In genomic region chr6:71288228-71289038, GRCh38 we compare ENCODE assay signal across 8 cellular contexts. TPM values are rescaled to one million over a fixed set of nuclear protein-coding genes. Genes with fewer than 3 reads are reported as not detected.
DNase-seq lines count a peak whose midpoint lies in the region; ATAC-seq, FAIRE-seq and TF ChIP-seq lines count a peak whose summit lies in the region.

OGFRL1 (plus strand) TSS chr6:71288811; CDS start chr6:71288937, 126 bp downstream.

- peak; percentile 77 for DNase-seq in GM12891 (ENCODE audit: insufficient read length, low spot score)
- DNase-seq in NCI-H1105 treated with DMSO at 0.1 percent for 48 hours (lab: John Stamatoyannopoulos, UW): peak; percentile 82
- peak; percentile 72 for DNase-seq in SW480 (ENCODE audit: low spot score)
- DNase-seq in heart right ventricle: peak; percentile 77 to 86
- DNase-seq in posterior vena cava (ENCODE audit: low spot score): peak; percentile 92
- peak; percentile 91 for DNase-seq in upper lobe of right lung

- H3K4me3 ChIP-seq in heart right ventricle: peak within 1 kb of the TSS; percentile 30 to 94 (median 82)
- peak within 1 kb of the TSS; percentile 74 for H3K4me3 ChIP-seq in upper lobe of right lung

- H3K9me3 ChIP-seq in heart right ventricle (no peaks in the 10 kb centered on the region), upper lobe of right lung (no peaks in the 10 kb centered on the region)

- no peak for TF ChIP-seq POLR2A in GM12891 (IDR thresholded peaks at IDR 0.05; ENCODE audit: low read depth, low read length)

- no peaks in the 10 kb centered on the region for H3K27me3 ChIP-seq in heart right ventricle
- no peaks in the 10 kb centered on the region for H3K27me3 ChIP-seq in upper lobe of right lung

- TF ChIP-seq CTCF in heart right ventricle (IDR thresholded peaks at IDR 0.05) (peak in 3 of 9 donors; percentile 26 to 52 (median 39)), upper lobe of right lung (IDR thresholded peaks at IDR 0.05) (no peak)

- 0% methylated on average over 45 to 78 of the region's 79 CpGs for WGBS in adipose tissue, 3 donors
- 0% methylated on average over 48 to 79 of the region's 79 CpGs for WGBS in heart right ventricle, 2 donors

- H3K27ac ChIP-seq in adipose tissue (ENCODE audit: low read depth, low read length) (peak within 1 kb of the TSS; percentile 70), heart right ventricle (peak within 1 kb of the TSS; percentile 89 to 97 (median 95)), upper lobe of right lung (peak within 1 kb of the TSS; percentile 86)

- peak; percentile 84 for FAIRE-seq in GM12891 (lab: Jason Lieb, UNC)

- H3K4me1 ChIP-seq in heart right ventricle (peaks cover 0 to 67% (median 50%) of the 10 kb centered on the region in 9 donors), upper lobe of right lung (peaks cover 20% of the 10 kb centered on the region)

- H3K36me3 ChIP-seq in heart right ventricle: peaks cover 0 to 6% (median 0%) of the 10 kb centered on the region in 9 donors
- no peaks in the 10 kb centered on the region for H3K36me3 ChIP-seq in upper lobe of right lung

- intact Hi-C loops in heart right ventricle (cut with DNase I): loop anchor here in 7 of 10 donors (1.0 to 10.0 kb wide), 10 partner anchors 36 to 621 kb away; partner anchors contain the start of gene SMAP1 (in 1 of the 7)
- intact Hi-C loops in posterior vena cava (cut with DNase I): no loop called here
- intact Hi-C loops in upper lobe of right lung (cut with DNase I): no loop called here

- ATAC-seq in HG02642 (IDR thresholded peaks at IDR 0.05; ENCODE audit: poor library complexity, unreplicated experiment) (peak; percentile 91), heart right ventricle (peak; percentile 89 to 99 (median 95)), upper lobe of right lung (peak; percentile 97)

TF ChIP-seq in GM12891, 5 proteins besides CTCF, POLR2A, EP300 and RAD21:
- TF ChIP-seq POLR2AphosphoS5 (IDR thresholded peaks at IDR 0.05; ENCODE audit: low read depth, low read length) (no peak), PAX5 (IDR thresholded peaks at IDR 0.05; ENCODE audit: insufficient read depth, low read length, severe bottlenecking) (no peak), TAF1 (IDR thresholded peaks at IDR 0.05; ENCODE audit: low read depth, low read length) (no peak), SPI1 (IDR thresholded peaks at IDR 0.05; ENCODE audit: low read depth, low read length) (no peak), POU2F2 (IDR thresholded peaks at IDR 0.05; ENCODE audit: low read depth, low read length) (no peak)

RNA-seq across cellular contexts. Expression of gene OGFRL1, which starts in this region (rescaled TPM):
- polyA plus RNA-seq in GM12891 (2012; ENCODE audit: low read depth, missing spikeins): 0.19 TPM
- 10 to 100 TPM in 2 of 3 donors, 1 to 10 TPM in 1; 2.8 to 17.1 (median 10.3) TPM for polyA plus RNA-seq in adipose tissue
- total RNA-seq in heart right ventricle: 10 to 100 TPM in 4 of 10 donors, 1 to 10 TPM in 6; 5.3 to 12.9 (median 9.1) TPM
- 1 to 10 TPM; 2.4 to 6.6 TPM for polyA plus RNA-seq in heart right ventricle
- total RNA-seq in posterior vena cava: 10 to 100 TPM; 23.7 to 37.6 TPM
- 29.0 TPM for total RNA-seq in upper lobe of right lung

Comparison
In these comparisons a context has a peak if more than half of its experiments do, and no peak if none do; other contexts are left out.
1. Peak in every context shown above with its lines: DNase-seq, ATAC-seq, H3K4me3 ChIP-seq and H3K27ac ChIP-seq.
2. intact Hi-C loops: an anchor here in heart right ventricle (1.0 to 10.0 kb wide); none called in posterior vena cava and upper lobe of right lung.